13 cellular contexts compared by ENCODE assay signal in the genomic region with DNA sequence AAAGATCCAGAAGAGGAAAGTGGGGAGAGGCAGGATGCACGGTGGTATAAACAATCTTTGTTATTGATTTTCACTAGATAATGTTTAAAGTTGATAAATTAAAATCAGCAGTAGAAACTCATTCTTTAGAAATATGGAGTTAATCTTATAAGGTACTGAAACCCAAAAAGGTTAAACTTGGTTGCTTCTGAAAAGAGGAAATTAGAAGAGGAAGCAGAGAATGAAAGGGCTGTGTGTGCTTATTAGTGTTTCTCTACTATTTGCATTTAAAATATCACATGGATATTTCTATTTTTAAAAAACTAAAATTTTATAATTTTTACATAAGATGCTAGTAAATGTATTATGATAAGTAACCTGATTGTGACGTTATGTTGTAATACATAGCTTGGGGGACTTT. TPM values are rescaled to one million over a fixed set of nuclear protein-coding genes. Genes with fewer than 3 reads are reported as not detected.
DNase-seq lines count a peak whose midpoint lies in the region; ATAC-seq and TF ChIP-seq lines count a peak whose summit lies in the region.
"Had no signal": no experiment of that assay in that cellular context is flagged by ENCODE, and none has a peak within 500 bp of the region (broad histone marks: within the 10 kb centered on the region; RNA-seq: fewer than 3 reads in every experiment).

No MANE protein-coding gene starts in this region.

- H3K27ac ChIP-seq in sigmoid colon (no peak overlapping the region), Peyer's patch (no peak overlapping the region), heart left ventricle (no peak overlapping the region)
- H3K27ac ChIP-seq: body of pancreas had no signal

- H3K36me3 Mint-ChIP-seq in osteocyte (ENCODE audit: unreplicated experiment) = no peaks in the 10 kb centered on the region

- no peak for TF ChIP-seq CTCF in sigmoid colon (IDR thresholded peaks at IDR 0.05)
- TF ChIP-seq CTCF in osteocyte (IDR thresholded peaks at IDR 0.05) = no peak
- TF ChIP-seq CTCF in Peyer's patch (IDR thresholded peaks at IDR 0.05) = no peak
- no peak for TF ChIP-seq CTCF in heart left ventricle (IDR thresholded peaks at IDR 0.05)

- H3K36me3 ChIP-seq in sigmoid colon (no peaks in the 10 kb centered on the region), Peyer's patch (no peaks in the 10 kb centered on the region), heart left ventricle (no peaks in the 10 kb centered on the region)

- no peak for TF ChIP-seq EP300 in sigmoid colon (IDR thresholded peaks at IDR 0.05)

- H3K27me3 ChIP-seq in sigmoid colon (no peaks in the 10 kb centered on the region), Peyer's patch (no peaks in the 10 kb centered on the region), heart left ventricle (no peaks in the 10 kb centered on the region)
- H3K27me3 ChIP-seq: body of pancreas had no signal

- no peak for TF ChIP-seq POLR2A in sigmoid colon (IDR thresholded peaks at IDR 0.05)
- TF ChIP-seq POLR2A in Peyer's patch (IDR thresholded peaks at IDR 0.05) = no peak
- TF ChIP-seq POLR2A in heart left ventricle (IDR thresholded peaks at IDR 0.05) = no peak

- peaks cover 4% of the 10 kb centered on the region for H3K27me3 Mint-ChIP-seq in osteocyte (ENCODE audit: unreplicated experiment)

- no peaks in the 10 kb centered on the region for H3K4me1 Mint-ChIP-seq in osteocyte (ENCODE audit: unreplicated experiment)

- DNase-seq in CD1c-positive myeloid dendritic cell (ENCODE audit: extremely low spot score) = peak; percentile 49
- DNase-seq in NOMO-1 treated with DMSO at 0.1 percent for 48 hours (lab: John Stamatoyannopoulos, UW; ENCODE audit: unreplicated experiment) = peak; percentile 74
- DNase-seq in sigmoid colon = no peak
- DNase-seq in osteocyte (ENCODE audit: extremely low spot score, unreplicated experiment) = no peak
- no peak for DNase-seq in Peyer's patch
- DNase-seq in heart left ventricle = no peak
- DNase-seq: body of pancreas, DMS153, NCI-H526 treated with DMSO at 0.1 percent for 48 hours, T-helper 2 cell had no signal

- H3K4me3 ChIP-seq in sigmoid colon (no peak overlapping the region), Peyer's patch (no peak overlapping the region), heart left ventricle (no peak overlapping the region)
- H3K4me3 ChIP-seq: body of pancreas had no signal

- intact Hi-C loops in sigmoid colon (cut with DNase I) (no loop called here), heart left ventricle (cut with DNase I) (no loop called here)

- H3K4me1 ChIP-seq in sigmoid colon (no peaks in the 10 kb centered on the region), Peyer's patch (no peaks in the 10 kb centered on the region), heart left ventricle (no peaks in the 10 kb centered on the region)
- H3K4me1 ChIP-seq: body of pancreas had no signal

- ATAC-seq in GM19468 (IDR thresholded peaks at IDR 0.05; ENCODE audit: extremely low read depth, unreplicated experiment) (peak; percentile 64), HG03095 (IDR thresholded peaks at IDR 0.05; ENCODE audit: unreplicated experiment) (peak; percentile 61), heart left ventricle (no peak)
- ATAC-seq: body of pancreas had no signal

- H3K9me3 Mint-ChIP-seq in osteocyte (ENCODE audit: unreplicated experiment) = peaks cover 4% of the 10 kb centered on the region

- no peak overlapping the region for H3K27ac Mint-ChIP-seq in osteocyte (ENCODE audit: unreplicated experiment)

- WGBS in sigmoid colon, 2 donors = 0 to 1% methylated on average over 2 of the region's 2 CpGs
- 0 to 22% (median 8%) methylated on average over 2 of the region's 2 CpGs for WGBS in heart left ventricle, 4 donors

- H3K9me3 ChIP-seq in sigmoid colon (no peaks in the 10 kb centered on the region), Peyer's patch (no peaks in the 10 kb centered on the region), heart left ventricle (peaks cover 0 to 15% (median 2%) of the 10 kb centered on the region in 12 donors)
- H3K9me3 ChIP-seq: body of pancreas had no signal

- H3K4me3 Mint-ChIP-seq in osteocyte (ENCODE audit: unreplicated experiment) = no peak overlapping the region

RNA-seq across cellular contexts. Expression of gene C1orf141, which starts 24.4 kb away (rescaled TPM):
- not detected for total RNA-seq in sigmoid colon
- polyA plus RNA-seq in sigmoid colon = not detected
- not detected in 2 replicates for total RNA-seq in osteocyte
- not detected for total RNA-seq in Peyer's patch
- not detected for total RNA-seq in heart left ventricle
- polyA plus RNA-seq in heart left ventricle = not detected
- total RNA-seq: body of pancreas, ureter had no signal

RNA-seq across cellular contexts. Expression of gene IL23R, which starts 55.9 kb away (rescaled TPM):
- not detected for total RNA-seq in sigmoid colon
- polyA plus RNA-seq in sigmoid colon = under 1 TPM; 0.58 to 0.69 (median 0.60) TPM
- not detected in 2 replicates for total RNA-seq in osteocyte
- total RNA-seq in Peyer's patch = 1 to 10 TPM in 1 of 4 donors, not detected in 3; 1.6 TPM
- not detected for total RNA-seq in heart left ventricle
- polyA plus RNA-seq in heart left ventricle = not detected

RNA-seq across cellular contexts. Expression of gene SLC35D1, which starts 56.4 kb away (rescaled TPM):
- total RNA-seq in sigmoid colon = 10 to 100 TPM in 1 of 4 donors, 1 to 10 TPM in 3; 8.9 to 10.7 (median 9.5) TPM
- polyA plus RNA-seq in sigmoid colon = 10 to 100 TPM in 1 of 3 donors, 1 to 10 TPM in 2; 3.9 to 22.9 (median 4.8) TPM
- total RNA-seq in osteocyte = 9.6 and 10.1 TPM in 2 replicates
- total RNA-seq in Peyer's patch = 10 to 100 TPM in 3 of 4 donors, 1 to 10 TPM in 1; 8.3 to 54.3 (median 31.8) TPM
- 1 to 10 TPM; 2.9 to 6.8 (median 4.2) TPM for total RNA-seq in heart left ventricle
- polyA plus RNA-seq in heart left ventricle = 1 to 10 TPM; 1.8 to 3.1 TPM

Comparison
In these comparisons a context has a peak if more than half of its experiments do, and no peak if none do; other contexts are left out.
1. DNase-seq: peak in CD1c-positive myeloid dendritic cell (single experiment) and NOMO-1 treated with DMSO at 0.1 percent for 48 hours (single experiment); none in sigmoid colon (single experiment), osteocyte (single experiment), Peyer's patch (0 of 3) and heart left ventricle (0 of 5).
2. ATAC-seq: peak in GM19468 (single experiment) and HG03095 (single experiment); none in heart left ventricle (0 of 4).